10 cellular contexts compared by ENCODE assay signal in genomic region chr11:120835601-120836228, GRCh38.
A peak's percentile ranks its signal among the peaks of the same experiment; 100 is the strongest.
DNase-seq lines count a peak whose midpoint lies in the region; ATAC-seq lines count a peak whose summit lies in the region.
"Had no signal": no experiment of that assay in that cellular context is flagged by ENCODE, and none has a peak within 500 bp of the region (broad histone marks: within the 10 kb centered on the region; RNA-seq: fewer than 3 reads in every experiment).

No MANE protein-coding gene starts in this region.

- H3K9me3 Mint-ChIP-seq in activated naive CD4-positive, alpha-beta T cell treated with anti-CD3 and anti-CD28 coated beads, Interleukin-2, amount 50 U/mL, for 72 hours = no peaks in the 10 kb centered on the region
- H3K9me3 Mint-ChIP-seq in activated CD4-positive, alpha-beta memory T cell treated with anti-CD3 and anti-CD28 coated beads for 36 hours = no peaks in the 10 kb centered on the region
- no peaks in the 10 kb centered on the region for H3K9me3 Mint-ChIP-seq in stimulated activated naive B cell treated with anti-CD40 and anti-IgM and Interleukin-4, amounts not matched to agents 10 μg/mL and 1 μg/mL and 100 μg/mL, for 72 hours
- H3K9me3 Mint-ChIP-seq: T-helper 1 cell treated with Interleukin-12 subunit alpha and Interleukin-12 subunit beta and Interleukin-4 antibody, amounts not matched to agents 30 μg/mL and 1 μg/mL, for 36 hours had no signal

- H3K27me3 Mint-ChIP-seq in activated CD4-positive, alpha-beta memory T cell treated with anti-CD3 and anti-CD28 coated beads for 36 hours = peaks cover 26% of the 10 kb centered on the region
- H3K27me3 Mint-ChIP-seq in stimulated activated naive B cell treated with anti-CD40 and anti-IgM and Interleukin-4, amounts not matched to agents 10 μg/mL and 1 μg/mL and 100 μg/mL, for 72 hours = peaks cover 6 to 17% of the 10 kb centered on the region in 2 donors

- CTCF ChIA-PET in activated CD4-positive, alpha-beta memory T cell treated with anti-CD3 and anti-CD28 coated beads for 36 hours (lab: Charles Lee) = no interaction called here

- peak in 1 of 2 donors; percentile 40 for DNase-seq in activated naive CD4-positive, alpha-beta T cell treated with anti-CD3 and anti-CD28 coated beads, Interleukin-2, amount 50 U/mL, for 72 hours (ENCODE audit: low spot score in 2 of 2)
- DNase-seq in activated naive CD4-positive, alpha-beta T cell treated with anti-CD3 and anti-CD28 coated beads, Interleukin-2, amount 50 U/mL, for 16 hours = no peak
- peak; percentile 78 for DNase-seq in activated CD4-positive, alpha-beta memory T cell treated with anti-CD3 and anti-CD28 coated beads for 36 hours
- DNase-seq in stimulated activated naive B cell treated with anti-CD40 and anti-IgM and Interleukin-4, amounts not matched to agents 10 μg/mL and 1 μg/mL and 100 μg/mL, for 72 hours = peak; percentile 16
- DNase-seq in UCSD-AML1 (lab: John Stamatoyannopoulos, UW; ENCODE audit: unreplicated experiment) (no peak), NCI-H2227 (lab: John Stamatoyannopoulos, UW; ENCODE audit: unreplicated experiment) (no peak), NCI-H2029 (lab: John Stamatoyannopoulos, UW) (no peak)
- DNase-seq: effector memory CD4-positive, alpha-beta T cell had no signal

- ATAC-seq in activated naive CD4-positive, alpha-beta T cell treated with anti-CD3 and anti-CD28 coated beads, Interleukin-2, amount 50 U/mL, for 72 hours = peak; percentile 86 to 94
- peak; percentile 65 for ATAC-seq in HG02840 (IDR thresholded peaks at IDR 0.05; ENCODE audit: low FRiP score, unreplicated experiment)
- peak; percentile 54 to 85 for ATAC-seq in stimulated activated naive B cell treated with anti-CD40 and anti-IgM and Interleukin-4, amounts not matched to agents 10 μg/mL and 1 μg/mL and 100 μg/mL, for 72 hours (replicated peaks)

- peaks cover 13% of the 10 kb centered on the region for H3K4me1 Mint-ChIP-seq in activated CD4-positive, alpha-beta memory T cell treated with anti-CD3 and anti-CD28 coated beads for 36 hours (ENCODE audit: low read depth)
- peaks cover 13 to 15% of the 10 kb centered on the region in 2 donors for H3K4me1 Mint-ChIP-seq in stimulated activated naive B cell treated with anti-CD40 and anti-IgM and Interleukin-4, amounts not matched to agents 10 μg/mL and 1 μg/mL and 100 μg/mL, for 72 hours

- no peaks in the 10 kb centered on the region for H3K36me3 Mint-ChIP-seq in activated naive CD4-positive, alpha-beta T cell treated with anti-CD3 and anti-CD28 coated beads, Interleukin-2, amount 50 U/mL, for 72 hours
- H3K36me3 Mint-ChIP-seq in activated CD4-positive, alpha-beta memory T cell treated with anti-CD3 and anti-CD28 coated beads for 36 hours = no peaks in the 10 kb centered on the region
- H3K36me3 Mint-ChIP-seq in stimulated activated naive B cell treated with anti-CD40 and anti-IgM and Interleukin-4, amounts not matched to agents 10 μg/mL and 1 μg/mL and 100 μg/mL, for 72 hours = no peaks in the 10 kb centered on the region

- intact Hi-C loops in activated CD4-positive, alpha-beta memory T cell treated with anti-CD3 and anti-CD28 coated beads for 36 hours (cut with micrococcal nuclease) = loop anchor here (5.0 kb wide), 1 partner anchor 493 kb away; no protein-coding TSS in a partner anchor

- no peak overlapping the region for H3K27ac Mint-ChIP-seq in activated naive CD4-positive, alpha-beta T cell treated with anti-CD3 and anti-CD28 coated beads, Interleukin-2, amount 50 U/mL, for 72 hours
- H3K27ac Mint-ChIP-seq in activated CD4-positive, alpha-beta memory T cell treated with anti-CD3 and anti-CD28 coated beads for 36 hours = peak overlapping the region; percentile 65
- H3K27ac Mint-ChIP-seq in stimulated activated naive B cell treated with anti-CD40 and anti-IgM and Interleukin-4, amounts not matched to agents 10 μg/mL and 1 μg/mL and 100 μg/mL, for 72 hours = no peak overlapping the region
- H3K27ac Mint-ChIP-seq: T-helper 1 cell treated with Interleukin-12 subunit alpha and Interleukin-12 subunit beta and Interleukin-4 antibody, amounts not matched to agents 30 μg/mL and 1 μg/mL, for 36 hours had no signal

- POLR2A ChIA-PET in activated CD4-positive, alpha-beta memory T cell treated with anti-CD3 and anti-CD28 coated beads for 36 hours (lab: Charles Lee) = interaction anchor here (0.6 kb wide), 1 partner anchor 417 kb away, joined by 4 read pairs; no protein-coding TSS in a partner anchor

- no peak overlapping the region for H3K4me3 Mint-ChIP-seq in activated CD4-positive, alpha-beta memory T cell treated with anti-CD3 and anti-CD28 coated beads for 36 hours
- no peak overlapping the region for H3K4me3 Mint-ChIP-seq in stimulated activated naive B cell treated with anti-CD40 and anti-IgM and Interleukin-4, amounts not matched to agents 10 μg/mL and 1 μg/mL and 100 μg/mL, for 72 hours
- H3K4me3 Mint-ChIP-seq: T-helper 1 cell treated with Interleukin-12 subunit alpha and Interleukin-12 subunit beta and Interleukin-4 antibody, amounts not matched to agents 30 μg/mL and 1 μg/mL, for 36 hours had no signal

Comparison
In these comparisons a context has a peak if more than half of its experiments do, and no peak if none do; other contexts are left out.
1. DNase-seq: peak in activated CD4-positive, alpha-beta memory T cell treated with anti-CD3 and anti-CD28 coated beads for 36 hours (single experiment) and stimulated activated naive B cell treated with anti-CD40 and anti-IgM and Interleukin-4, amounts not matched to agents 10 μg/mL and 1 μg/mL and 100 μg/mL, for 72 hours (single experiment); none in activated naive CD4-positive, alpha-beta T cell treated with anti-CD3 and anti-CD28 coated beads, Interleukin-2, amount 50 U/mL, for 16 hours (single experiment), UCSD-AML1 (single experiment), NCI-H2227 (single experiment) and NCI-H2029 (single experiment).
2. Peak in every context shown above with its lines, with median percentiles within 50 percentile points of each other: ATAC-seq.